Comparison of ENCODE assay signal across 1 cellular context in the genomic region with DNA sequence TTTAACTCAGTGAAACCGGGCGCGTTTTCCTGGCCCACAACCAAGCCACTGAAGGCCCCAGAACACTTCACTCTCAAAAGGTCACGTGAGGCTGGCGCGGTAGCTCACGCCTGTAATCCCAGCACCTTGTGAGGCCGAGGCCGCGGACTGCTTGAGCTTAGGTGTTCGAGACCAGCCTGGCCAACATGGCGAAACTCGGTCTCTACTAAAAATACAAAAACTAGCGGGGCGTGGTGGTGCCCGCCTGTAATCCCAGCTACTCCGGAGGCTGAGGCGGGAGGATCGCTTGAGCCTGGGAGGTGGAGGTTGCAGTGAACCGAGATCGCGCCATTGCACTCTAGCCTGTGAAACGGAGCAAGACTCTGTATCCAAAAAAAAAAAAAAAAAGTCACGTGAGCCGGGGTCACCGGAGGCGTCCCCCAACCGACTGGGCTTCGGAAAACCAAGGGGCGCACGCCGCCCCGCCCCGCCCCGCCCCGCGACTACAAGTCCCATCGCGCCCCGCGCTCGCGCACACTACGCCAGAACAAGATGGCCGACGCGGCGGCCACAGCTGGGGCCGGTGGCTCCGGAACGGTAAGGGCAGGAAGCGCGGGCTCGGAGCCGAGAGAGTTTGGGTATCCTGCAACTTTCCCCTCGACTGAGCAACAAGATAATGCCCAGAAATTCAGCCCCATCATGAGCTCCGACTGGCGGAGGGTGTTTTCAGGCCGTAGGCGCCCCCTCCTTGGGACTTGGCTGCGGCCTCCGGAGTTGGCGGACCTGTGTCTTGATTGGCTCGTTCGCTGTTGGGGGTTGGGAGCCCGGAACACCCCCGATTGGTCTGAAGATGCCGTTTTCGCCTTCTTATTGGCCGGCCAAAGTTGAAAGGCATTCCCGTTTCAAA.
TF ChIP-seq lines count a peak whose summit lies in the region.

A gene with protein sequence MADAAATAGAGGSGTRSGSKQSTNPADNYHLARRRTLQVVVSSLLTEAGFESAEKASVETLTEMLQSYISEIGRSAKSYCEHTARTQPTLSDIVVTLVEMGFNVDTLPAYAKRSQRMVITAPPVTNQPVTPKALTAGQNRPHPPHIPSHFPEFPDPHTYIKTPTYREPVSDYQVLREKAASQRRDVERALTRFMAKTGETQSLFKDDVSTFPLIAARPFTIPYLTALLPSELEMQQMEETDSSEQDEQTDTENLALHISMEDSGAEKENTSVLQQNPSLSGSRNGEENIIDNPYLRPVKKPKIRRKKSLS (plus strand): TSS at position 514 of the 886 bp plus-strand sequence. CDS start 18 bp downstream, at position 532.

TF ChIP-seq in K562, 482 proteins besides CTCF, POLR2A, EP300 and RAD21 (continued from another document and continues in another):
- TF ChIP-seq, protein P1, sequence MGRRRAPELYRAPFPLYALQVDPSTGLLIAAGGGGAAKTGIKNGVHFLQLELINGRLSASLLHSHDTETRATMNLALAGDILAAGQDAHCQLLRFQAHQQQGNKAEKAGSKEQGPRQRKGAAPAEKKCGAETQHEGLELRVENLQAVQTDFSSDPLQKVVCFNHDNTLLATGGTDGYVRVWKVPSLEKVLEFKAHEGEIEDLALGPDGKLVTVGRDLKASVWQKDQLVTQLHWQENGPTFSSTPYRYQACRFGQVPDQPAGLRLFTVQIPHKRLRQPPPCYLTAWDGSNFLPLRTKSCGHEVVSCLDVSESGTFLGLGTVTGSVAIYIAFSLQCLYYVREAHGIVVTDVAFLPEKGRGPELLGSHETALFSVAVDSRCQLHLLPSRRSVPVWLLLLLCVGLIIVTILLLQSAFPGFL (CRISPR knock-in tag; IDR thresholded peaks at IDR 0.05), result no peak
- peak; percentile 89 for TF ChIP-seq NFIC (IDR thresholded peaks at IDR 0.05)
- TF ChIP-seq PHF8 (IDR thresholded peaks at IDR 0.05; ENCODE audit: borderline replicate concordance, low read length), result peak; percentile 100
- peak; percentile 88 to 94 for TF ChIP-seq MAZ (CRISPR knock-in tag; conservative IDR thresholded peaks at IDR 0.05 in 1 of 2, IDR thresholded peaks at IDR 0.05 in 1 of 2)
- peak; percentile 58 for TF ChIP-seq SMAD4 (CRISPR knock-in tag; conservative IDR thresholded peaks at IDR 0.05)
- TF ChIP-seq ZNF165 (CRISPR knock-in tag; IDR thresholded peaks at IDR 0.05; ENCODE audit: borderline replicate concordance), result no peak
- no peak for TF ChIP-seq SRSF3 (IDR thresholded peaks at IDR 0.05; ENCODE audit: insufficient read depth, low read length)
- TF ChIP-seq HMG20A (CRISPR knock-in tag; conservative IDR thresholded peaks at IDR 0.05), result no peak
- TF ChIP-seq SMARCA5 (IDR thresholded peaks at IDR 0.05), result no peak
- no peak for TF ChIP-seq ZNF695 (CRISPR knock-in tag; IDR thresholded peaks at IDR 0.05)
- TF ChIP-seq, protein P2, sequence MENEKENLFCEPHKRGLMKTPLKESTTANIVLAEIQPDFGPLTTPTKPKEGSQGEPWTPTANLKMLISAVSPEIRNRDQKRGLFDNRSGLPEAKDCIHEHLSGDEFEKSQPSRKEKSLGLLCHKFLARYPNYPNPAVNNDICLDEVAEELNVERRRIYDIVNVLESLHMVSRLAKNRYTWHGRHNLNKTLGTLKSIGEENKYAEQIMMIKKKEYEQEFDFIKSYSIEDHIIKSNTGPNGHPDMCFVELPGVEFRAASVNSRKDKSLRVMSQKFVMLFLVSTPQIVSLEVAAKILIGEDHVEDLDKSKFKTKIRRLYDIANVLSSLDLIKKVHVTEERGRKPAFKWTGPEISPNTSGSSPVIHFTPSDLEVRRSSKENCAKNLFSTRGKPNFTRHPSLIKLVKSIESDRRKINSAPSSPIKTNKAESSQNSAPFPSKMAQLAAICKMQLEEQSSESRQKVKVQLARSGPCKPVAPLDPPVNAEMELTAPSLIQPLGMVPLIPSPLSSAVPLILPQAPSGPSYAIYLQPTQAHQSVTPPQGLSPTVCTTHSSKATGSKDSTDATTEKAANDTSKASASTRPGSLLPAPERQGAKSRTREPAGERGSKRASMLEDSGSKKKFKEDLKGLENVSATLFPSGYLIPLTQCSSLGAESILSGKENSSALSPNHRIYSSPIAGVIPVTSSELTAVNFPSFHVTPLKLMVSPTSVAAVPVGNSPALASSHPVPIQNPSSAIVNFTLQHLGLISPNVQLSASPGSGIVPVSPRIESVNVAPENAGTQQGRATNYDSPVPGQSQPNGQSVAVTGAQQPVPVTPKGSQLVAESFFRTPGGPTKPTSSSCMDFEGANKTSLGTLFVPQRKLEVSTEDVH (IDR thresholded peaks at IDR 0.05; ENCODE audit: low read depth, partially characterized antibody), result no peak
- TF ChIP-seq RBBP5 (IDR thresholded peaks at IDR 0.05; ENCODE audit: borderline replicate concordance, insufficient read depth, low read length, poor library complexity, severe bottlenecking), result peak; percentile 93
- TF ChIP-seq MTA1 (IDR thresholded peaks at IDR 0.05; ENCODE audit: borderline replicate concordance), result no peak
- TF ChIP-seq PRPF4 (IDR thresholded peaks at IDR 0.05; ENCODE audit: insufficient read depth, low read depth, low read length, poor library complexity, severe bottlenecking), result no peak
- TF ChIP-seq, protein P3, sequence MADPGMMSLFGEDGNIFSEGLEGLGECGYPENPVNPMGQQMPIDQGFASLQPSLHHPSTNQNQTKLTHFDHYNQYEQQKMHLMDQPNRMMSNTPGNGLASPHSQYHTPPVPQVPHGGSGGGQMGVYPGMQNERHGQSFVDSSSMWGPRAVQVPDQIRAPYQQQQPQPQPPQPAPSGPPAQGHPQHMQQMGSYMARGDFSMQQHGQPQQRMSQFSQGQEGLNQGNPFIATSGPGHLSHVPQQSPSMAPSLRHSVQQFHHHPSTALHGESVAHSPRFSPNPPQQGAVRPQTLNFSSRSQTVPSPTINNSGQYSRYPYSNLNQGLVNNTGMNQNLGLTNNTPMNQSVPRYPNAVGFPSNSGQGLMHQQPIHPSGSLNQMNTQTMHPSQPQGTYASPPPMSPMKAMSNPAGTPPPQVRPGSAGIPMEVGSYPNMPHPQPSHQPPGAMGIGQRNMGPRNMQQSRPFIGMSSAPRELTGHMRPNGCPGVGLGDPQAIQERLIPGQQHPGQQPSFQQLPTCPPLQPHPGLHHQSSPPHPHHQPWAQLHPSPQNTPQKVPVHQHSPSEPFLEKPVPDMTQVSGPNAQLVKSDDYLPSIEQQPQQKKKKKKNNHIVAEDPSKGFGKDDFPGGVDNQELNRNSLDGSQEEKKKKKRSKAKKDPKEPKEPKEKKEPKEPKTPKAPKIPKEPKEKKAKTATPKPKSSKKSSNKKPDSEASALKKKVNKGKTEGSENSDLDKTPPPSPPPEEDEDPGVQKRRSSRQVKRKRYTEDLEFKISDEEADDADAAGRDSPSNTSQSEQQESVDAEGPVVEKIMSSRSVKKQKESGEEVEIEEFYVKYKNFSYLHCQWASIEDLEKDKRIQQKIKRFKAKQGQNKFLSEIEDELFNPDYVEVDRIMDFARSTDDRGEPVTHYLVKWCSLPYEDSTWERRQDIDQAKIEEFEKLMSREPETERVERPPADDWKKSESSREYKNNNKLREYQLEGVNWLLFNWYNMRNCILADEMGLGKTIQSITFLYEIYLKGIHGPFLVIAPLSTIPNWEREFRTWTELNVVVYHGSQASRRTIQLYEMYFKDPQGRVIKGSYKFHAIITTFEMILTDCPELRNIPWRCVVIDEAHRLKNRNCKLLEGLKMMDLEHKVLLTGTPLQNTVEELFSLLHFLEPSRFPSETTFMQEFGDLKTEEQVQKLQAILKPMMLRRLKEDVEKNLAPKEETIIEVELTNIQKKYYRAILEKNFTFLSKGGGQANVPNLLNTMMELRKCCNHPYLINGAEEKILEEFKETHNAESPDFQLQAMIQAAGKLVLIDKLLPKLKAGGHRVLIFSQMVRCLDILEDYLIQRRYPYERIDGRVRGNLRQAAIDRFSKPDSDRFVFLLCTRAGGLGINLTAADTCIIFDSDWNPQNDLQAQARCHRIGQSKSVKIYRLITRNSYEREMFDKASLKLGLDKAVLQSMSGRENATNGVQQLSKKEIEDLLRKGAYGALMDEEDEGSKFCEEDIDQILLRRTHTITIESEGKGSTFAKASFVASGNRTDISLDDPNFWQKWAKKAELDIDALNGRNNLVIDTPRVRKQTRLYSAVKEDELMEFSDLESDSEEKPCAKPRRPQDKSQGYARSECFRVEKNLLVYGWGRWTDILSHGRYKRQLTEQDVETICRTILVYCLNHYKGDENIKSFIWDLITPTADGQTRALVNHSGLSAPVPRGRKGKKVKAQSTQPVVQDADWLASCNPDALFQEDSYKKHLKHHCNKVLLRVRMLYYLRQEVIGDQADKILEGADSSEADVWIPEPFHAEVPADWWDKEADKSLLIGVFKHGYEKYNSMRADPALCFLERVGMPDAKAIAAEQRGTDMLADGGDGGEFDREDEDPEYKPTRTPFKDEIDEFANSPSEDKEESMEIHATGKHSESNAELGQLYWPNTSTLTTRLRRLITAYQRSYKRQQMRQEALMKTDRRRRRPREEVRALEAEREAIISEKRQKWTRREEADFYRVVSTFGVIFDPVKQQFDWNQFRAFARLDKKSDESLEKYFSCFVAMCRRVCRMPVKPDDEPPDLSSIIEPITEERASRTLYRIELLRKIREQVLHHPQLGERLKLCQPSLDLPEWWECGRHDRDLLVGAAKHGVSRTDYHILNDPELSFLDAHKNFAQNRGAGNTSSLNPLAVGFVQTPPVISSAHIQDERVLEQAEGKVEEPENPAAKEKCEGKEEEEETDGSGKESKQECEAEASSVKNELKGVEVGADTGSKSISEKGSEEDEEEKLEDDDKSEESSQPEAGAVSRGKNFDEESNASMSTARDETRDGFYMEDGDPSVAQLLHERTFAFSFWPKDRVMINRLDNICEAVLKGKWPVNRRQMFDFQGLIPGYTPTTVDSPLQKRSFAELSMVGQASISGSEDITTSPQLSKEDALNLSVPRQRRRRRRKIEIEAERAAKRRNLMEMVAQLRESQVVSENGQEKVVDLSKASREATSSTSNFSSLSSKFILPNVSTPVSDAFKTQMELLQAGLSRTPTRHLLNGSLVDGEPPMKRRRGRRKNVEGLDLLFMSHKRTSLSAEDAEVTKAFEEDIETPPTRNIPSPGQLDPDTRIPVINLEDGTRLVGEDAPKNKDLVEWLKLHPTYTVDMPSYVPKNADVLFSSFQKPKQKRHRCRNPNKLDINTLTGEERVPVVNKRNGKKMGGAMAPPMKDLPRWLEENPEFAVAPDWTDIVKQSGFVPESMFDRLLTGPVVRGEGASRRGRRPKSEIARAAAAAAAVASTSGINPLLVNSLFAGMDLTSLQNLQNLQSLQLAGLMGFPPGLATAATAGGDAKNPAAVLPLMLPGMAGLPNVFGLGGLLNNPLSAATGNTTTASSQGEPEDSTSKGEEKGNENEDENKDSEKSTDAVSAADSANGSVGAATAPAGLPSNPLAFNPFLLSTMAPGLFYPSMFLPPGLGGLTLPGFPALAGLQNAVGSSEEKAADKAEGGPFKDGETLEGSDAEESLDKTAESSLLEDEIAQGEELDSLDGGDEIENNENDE (IDR thresholded peaks at IDR 0.05; ENCODE audit: low read depth, low read length), result no peak
- TF ChIP-seq, protein P4, sequence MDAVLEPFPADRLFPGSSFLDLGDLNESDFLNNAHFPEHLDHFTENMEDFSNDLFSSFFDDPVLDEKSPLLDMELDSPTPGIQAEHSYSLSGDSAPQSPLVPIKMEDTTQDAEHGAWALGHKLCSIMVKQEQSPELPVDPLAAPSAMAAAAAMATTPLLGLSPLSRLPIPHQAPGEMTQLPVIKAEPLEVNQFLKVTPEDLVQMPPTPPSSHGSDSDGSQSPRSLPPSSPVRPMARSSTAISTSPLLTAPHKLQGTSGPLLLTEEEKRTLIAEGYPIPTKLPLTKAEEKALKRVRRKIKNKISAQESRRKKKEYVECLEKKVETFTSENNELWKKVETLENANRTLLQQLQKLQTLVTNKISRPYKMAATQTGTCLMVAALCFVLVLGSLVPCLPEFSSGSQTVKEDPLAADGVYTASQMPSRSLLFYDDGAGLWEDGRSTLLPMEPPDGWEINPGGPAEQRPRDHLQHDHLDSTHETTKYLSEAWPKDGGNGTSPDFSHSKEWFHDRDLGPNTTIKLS (IDR thresholded peaks at IDR 0.05; ENCODE audit: borderline replicate concordance, low read depth), result peak; percentile 88
- peak; percentile 81 to 98; a peak in 3 of 4 replicates for TF ChIP-seq NONO (IDR thresholded peaks at IDR 0.05; ENCODE audit: low read depth in 2 of 2, low read length in 1 of 2)
- no peak for TF ChIP-seq GATAD2B (IDR thresholded peaks at IDR 0.05; ENCODE audit: borderline replicate concordance)
- TF ChIP-seq SETDB1 (IDR thresholded peaks at IDR 0.05; ENCODE audit: low read length), result no peak
- TF ChIP-seq RB1 (IDR thresholded peaks at IDR 0.05; ENCODE audit: low read depth), result peak; percentile 76; the same call in 1 of the 2 replicates
- TF ChIP-seq MED1 (CRISPR knock-in tag; IDR thresholded peaks at IDR 0.05; ENCODE audit: borderline replicate concordance), result no peak
- TF ChIP-seq, protein P5, sequence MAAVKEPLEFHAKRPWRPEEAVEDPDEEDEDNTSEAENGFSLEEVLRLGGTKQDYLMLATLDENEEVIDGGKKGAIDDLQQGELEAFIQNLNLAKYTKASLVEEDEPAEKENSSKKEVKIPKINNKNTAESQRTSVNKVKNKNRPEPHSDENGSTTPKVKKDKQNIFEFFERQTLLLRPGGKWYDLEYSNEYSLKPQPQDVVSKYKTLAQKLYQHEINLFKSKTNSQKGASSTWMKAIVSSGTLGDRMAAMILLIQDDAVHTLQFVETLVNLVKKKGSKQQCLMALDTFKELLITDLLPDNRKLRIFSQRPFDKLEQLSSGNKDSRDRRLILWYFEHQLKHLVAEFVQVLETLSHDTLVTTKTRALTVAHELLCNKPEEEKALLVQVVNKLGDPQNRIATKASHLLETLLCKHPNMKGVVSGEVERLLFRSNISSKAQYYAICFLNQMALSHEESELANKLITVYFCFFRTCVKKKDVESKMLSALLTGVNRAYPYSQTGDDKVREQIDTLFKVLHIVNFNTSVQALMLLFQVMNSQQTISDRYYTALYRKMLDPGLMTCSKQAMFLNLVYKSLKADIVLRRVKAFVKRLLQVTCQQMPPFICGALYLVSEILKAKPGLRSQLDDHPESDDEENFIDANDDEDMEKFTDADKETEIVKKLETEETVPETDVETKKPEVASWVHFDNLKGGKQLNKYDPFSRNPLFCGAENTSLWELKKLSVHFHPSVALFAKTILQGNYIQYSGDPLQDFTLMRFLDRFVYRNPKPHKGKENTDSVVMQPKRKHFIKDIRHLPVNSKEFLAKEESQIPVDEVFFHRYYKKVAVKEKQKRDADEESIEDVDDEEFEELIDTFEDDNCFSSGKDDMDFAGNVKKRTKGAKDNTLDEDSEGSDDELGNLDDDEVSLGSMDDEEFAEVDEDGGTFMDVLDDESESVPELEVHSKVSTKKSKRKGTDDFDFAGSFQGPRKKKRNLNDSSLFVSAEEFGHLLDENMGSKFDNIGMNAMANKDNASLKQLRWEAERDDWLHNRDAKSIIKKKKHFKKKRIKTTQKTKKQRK (IDR thresholded peaks at IDR 0.05; ENCODE audit: borderline replicate concordance, low read depth, low read length), result no peak
- TF ChIP-seq, protein P6, sequence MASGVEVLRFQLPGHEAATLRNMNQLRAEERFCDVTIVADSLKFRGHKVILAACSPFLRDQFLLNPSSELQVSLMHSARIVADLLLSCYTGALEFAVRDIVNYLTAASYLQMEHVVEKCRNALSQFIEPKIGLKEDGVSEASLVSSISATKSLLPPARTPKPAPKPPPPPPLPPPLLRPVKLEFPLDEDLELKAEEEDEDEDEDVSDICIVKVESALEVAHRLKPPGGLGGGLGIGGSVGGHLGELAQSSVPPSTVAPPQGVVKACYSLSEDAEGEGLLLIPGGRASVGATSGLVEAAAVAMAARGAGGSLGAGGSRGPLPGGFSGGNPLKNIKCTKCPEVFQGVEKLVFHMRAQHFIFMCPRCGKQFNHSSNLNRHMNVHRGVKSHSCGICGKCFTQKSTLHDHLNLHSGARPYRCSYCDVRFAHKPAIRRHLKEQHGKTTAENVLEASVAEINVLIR (CRISPR knock-in tag; IDR thresholded peaks at IDR 0.05), result peak; percentile 76
